ENCODE assay signal across 20 cellular contexts in genomic region chr11:129285387-129285786, GRCh38.
DNase-seq lines count a peak whose midpoint lies in the region; ATAC-seq and TF ChIP-seq lines count a peak whose summit lies in the region.
"Had no signal": no experiment of that assay in that cellular context is flagged by ENCODE, and none has a peak within 500 bp of the region (broad histone marks: within the 10 kb centered on the region; RNA-seq: fewer than 3 reads in every experiment).

No MANE protein-coding gene starts in this region.

- CTCF ChIA-PET in PC-3 (lab: Charles Lee), result no interaction called here

- H3K9me3 Mint-ChIP-seq in nephron progenitor cell, result no peaks in the 10 kb centered on the region
- H3K9me3 Mint-ChIP-seq: activated CD4-positive, alpha-beta T cell treated with anti-CD3 and anti-CD28 coated beads, Interleukin-2, amount 10 ng/mL, durations not matched to agents 7 days and 5 days; activated T-cell treated with anti-CD3 and anti-CD28 coated beads, Interleukin-2, amount 50 U/mL, for 24 hours; natural killer cell had no signal

- no peak overlapping the region for H3K4me2 ChIP-seq in PC-3 (ENCODE audit: low read length)
- H3K4me2 ChIP-seq: BLaER1 had no signal

- no peaks in the 10 kb centered on the region for H3K9me2 ChIP-seq in PC-3 (replicated peaks; ENCODE audit: low read length)

- BruUV-seq in PC-3 (replicated peaks; lab: Mats Ljungman, UMichigan), result no TSS peak

- no peak overlapping the region for H3K9ac ChIP-seq in PC-3 (ENCODE audit: low read length)
- H3K9ac ChIP-seq: BLaER1, parathyroid adenoma had no signal

- H3K79me2 ChIP-seq in PC-3 (ENCODE audit: low read length), result no peaks in the 10 kb centered on the region
- H3K79me2 ChIP-seq: parathyroid adenoma had no signal

- no peak overlapping the region for H3K4me3 ChIP-seq in cardiac muscle cell
- no peak overlapping the region for H3K4me3 ChIP-seq in PC-3 (ENCODE audit: low read length)
- H3K4me3 ChIP-seq: BLaER1, Peyer's patch had no signal

- peak overlapping the region; percentile 70 for H3K27ac ChIP-seq in cardiac muscle cell
- H3K27ac ChIP-seq in PC-3 (ENCODE audit: low read length), result peak overlapping the region; percentile 17; the same call in 1 of the 2 replicates
- H3K27ac ChIP-seq: BLaER1, HL-60, parathyroid adenoma, WERI-Rb-1 had no signal

- H3K4me1 ChIP-seq in cardiac muscle cell (ENCODE audit: low read depth) (peaks cover 19% of the 10 kb centered on the region), PC-3 (ENCODE audit: insufficient read depth, low read length) (peaks cover 58% of the 10 kb centered on the region)
- H3K4me1 ChIP-seq: parathyroid adenoma had no signal

- no peak overlapping the region for H3K4me3 Mint-ChIP-seq in nephron progenitor cell
- H3K4me3 Mint-ChIP-seq: activated CD4-positive, alpha-beta T cell treated with anti-CD3 and anti-CD28 coated beads, Interleukin-2, amount 10 ng/mL, durations not matched to agents 7 days and 5 days; activated T-cell treated with anti-CD3 and anti-CD28 coated beads, Interleukin-2, amount 50 U/mL, for 24 hours; natural killer cell had no signal

- H3K36me3 ChIP-seq in cardiac muscle cell (no peaks in the 10 kb centered on the region), PC-3 (ENCODE audit: low read depth, low read length) (no peaks in the 10 kb centered on the region)
- H3K36me3 ChIP-seq: BLaER1, Peyer's patch, WERI-Rb-1 had no signal

- no peaks in the 10 kb centered on the region for H3F3A ChIP-seq in PC-3 (ENCODE audit: low read length, unreplicated experiment)

- ATAC-seq in PC-3, result no peak
- no peak for ATAC-seq in HG03520 (IDR thresholded peaks at IDR 0.05; ENCODE audit: unreplicated experiment)
- ATAC-seq in activated CD4-positive, CD25-positive, alpha-beta regulatory T cell treated with anti-CD3 and anti-CD28 coated beads, Interleukin-2, amount 50 U/mL, for 24 hours, result no peak
- no peak for ATAC-seq in HG03354 (IDR thresholded peaks at IDR 0.05; ENCODE audit: poor library complexity, severe bottlenecking, unreplicated experiment)
- ATAC-seq: natural killer cell had no signal

- no peaks in the 10 kb centered on the region for H3K9me3 ChIP-seq in cardiac muscle cell (ENCODE audit: low read depth)
- no peaks in the 10 kb centered on the region for H3K9me3 ChIP-seq in PC-3 (ENCODE audit: low read length)
- H3K9me3 ChIP-seq: BLaER1, Peyer's patch had no signal

- H3K36me3 Mint-ChIP-seq in nephron progenitor cell (ENCODE audit: low read depth), result no peaks in the 10 kb centered on the region
- H3K36me3 Mint-ChIP-seq: natural killer cell had no signal

- TF ChIP-seq CTCF in cardiac muscle cell (IDR thresholded peaks at IDR 0.05; ENCODE audit: low read depth, low read length) (no peak), PC-3 (conservative IDR thresholded peaks at IDR 0.05; ENCODE audit: low read depth, low read length) (no peak), nephron progenitor cell (IDR thresholded peaks at IDR 0.05) (no peak)

- H2AFZ ChIP-seq in PC-3 (ENCODE audit: low read length), result no peak overlapping the region; the same call in 1 of the 2 replicates
- H2AFZ ChIP-seq: parathyroid adenoma had no signal

- no peaks in the 10 kb centered on the region for H3K27me3 Mint-ChIP-seq in nephron progenitor cell (ENCODE audit: low read depth, poor library complexity)

- DNase-seq in cardiac muscle cell (ENCODE audit: low read depth in 1 of 2, low spot score in 1 of 2) (peak; percentile 24 to 53), cardiac septum (ENCODE audit: low spot score) (no peak), PC-3 (no peak), nephron progenitor cell (no peak)
- DNase-seq: activated CD4-positive, alpha-beta T cell treated with anti-CD3 and anti-CD28 coated beads, Interleukin-2, amount 10 ng/mL, durations not matched to agents 7 days and 5 days; activated gamma-delta T cell; activated T-cell treated with anti-CD3 and anti-CD28 coated beads, Interleukin-2, amount 50 U/mL, for 24 hours; natural killer cell; NCI-H446 treated with DMSO at 0.1 percent for 48 hours; right cardiac atrium; stimulated activated CD4-positive, alpha-beta T cell treated with anti-CD3 and anti-CD28 coated beads, Interleukin-2, amount 100 ng/mL, for 48 hours; T-helper 9 cell; WERI-Rb-1 had no signal

- H3K27ac Mint-ChIP-seq in nephron progenitor cell, result peak overlapping the region; percentile 89
- H3K27ac Mint-ChIP-seq: activated CD4-positive, alpha-beta T cell treated with anti-CD3 and anti-CD28 coated beads, Interleukin-2, amount 10 ng/mL, durations not matched to agents 7 days and 5 days; activated T-cell treated with anti-CD3 and anti-CD28 coated beads, Interleukin-2, amount 50 U/mL, for 24 hours; natural killer cell had no signal

- H3K27me3 ChIP-seq in cardiac muscle cell (peaks cover 12% of the 10 kb centered on the region), PC-3 (ENCODE audit: low read length) (no peaks in the 10 kb centered on the region)
- H3K27me3 ChIP-seq: BLaER1, Peyer's patch had no signal

- peaks cover 85% of the 10 kb centered on the region for H3K4me1 Mint-ChIP-seq in nephron progenitor cell

- H4K20me1 ChIP-seq in PC-3 (ENCODE audit: low read length), result no peaks in the 10 kb centered on the region
- H4K20me1 ChIP-seq: BLaER1 had no signal

- intact Hi-C loops in cardiac septum (cut with DNase I), result no loop called here
- intact Hi-C loops in PC-3 (cut with micrococcal nuclease), result loop anchor here (2.0 kb wide), 1 partner anchor 39 kb away; no protein-coding TSS in a partner anchor

- POLR2A ChIA-PET in PC-3 (lab: Charles Lee; ENCODE audit: unreplicated experiment), result no interaction called here

Comparison
In these comparisons a context has a peak if more than half of its experiments do, and no peak if none do; other contexts are left out.
1. DNase-seq: peak in cardiac muscle cell (2 of 2); none in cardiac septum (single experiment), PC-3 (single experiment) and nephron progenitor cell (single experiment).